8 cellular contexts compared by ENCODE assay signal in genomic region chr2:199458806-199459285, GRCh38. TPM values are rescaled to one million over a fixed set of nuclear protein-coding genes. Genes with fewer than 3 reads are reported as not detected.
DNase-seq lines count a peak whose midpoint lies in the region; ATAC-seq and TF ChIP-seq lines count a peak whose summit lies in the region.

No MANE protein-coding gene starts in this region.

- peaks cover 0 to 22% (median 13%) of the 10 kb centered on the region in 8 donors for H3K9me3 Mint-ChIP-seq in CD4-positive, alpha-beta memory T cell
- no peaks in the 10 kb centered on the region for H3K9me3 Mint-ChIP-seq in central memory CD8-positive, alpha-beta T cell

- POLR2A ChIA-PET in CD4-positive, alpha-beta memory T cell (lab: Charles Lee; ENCODE audit: partially characterized antibody), result no interaction called here

- DNase-seq in CD4-positive, alpha-beta memory T cell, result peak in 2 of 5 donors; percentile 34 to 43
- no peak for DNase-seq in NB4 (ENCODE audit: low read depth)
- DNase-seq in central memory CD8-positive, alpha-beta T cell (ENCODE audit: low spot score in 2 of 2), result no peak
- no peak for DNase-seq in lung (ENCODE audit: low spot score)
- no peak for DNase-seq in transverse colon
- no peak for DNase-seq in stimulated activated CD4-positive, alpha-beta T cell treated with anti-CD3 and anti-CD28 coated beads, Interleukin-4, amount 100 ng/mL, for 24 hours
- DNase-seq in GM03348 (ENCODE audit: low spot score), result no peak

- no peak for TF ChIP-seq EP300 in transverse colon (IDR thresholded peaks at IDR 0.05; ENCODE audit: low read depth)

- no peak overlapping the region for H3K27ac ChIP-seq in CD4-positive, alpha-beta memory T cell (ENCODE audit: low read depth, low read length)
- H3K27ac ChIP-seq in lung (ENCODE audit: low read depth in 1 of 2, low read length in 1 of 2) (peak overlapping the region in 1 of 2 donors; percentile 74), transverse colon (peak overlapping the region; percentile 83 to 90 (median 87))

- intact Hi-C loops in CD4-positive, alpha-beta memory T cell (cut with micrococcal nuclease), result loop anchor here (5.0 kb wide), 1 partner anchor 1068 kb away; the partner anchor contains the start of gene SGO2
- intact Hi-C loops in transverse colon (cut with DNase I; ENCODE audit: low total_unique reads), result no loop called here

- H3K4me3 Mint-ChIP-seq in CD4-positive, alpha-beta memory T cell, result peak overlapping the region; percentile 43 to 97 (median 78)
- H3K4me3 Mint-ChIP-seq in central memory CD8-positive, alpha-beta T cell, result peak overlapping the region; percentile 92

- CTCF ChIA-PET in CD4-positive, alpha-beta memory T cell (lab: Charles Lee; ENCODE audit: partially characterized antibody), result no interaction called here

- TF ChIP-seq POLR2A in NB4 (IDR thresholded peaks at IDR 0.05; ENCODE audit: extremely low read depth, insufficient read length) (no peak), transverse colon (IDR thresholded peaks at IDR 0.05) (no peak)

- no peaks in the 10 kb centered on the region for H3K36me3 ChIP-seq in CD4-positive, alpha-beta memory T cell (ENCODE audit: insufficient read depth, low read length)
- H3K36me3 ChIP-seq in lung (ENCODE audit: control insufficient read depth in 2 of 2, insufficient read depth in 2 of 2, low read length in 2 of 2) (no peaks in the 10 kb centered on the region), transverse colon (no peaks in the 10 kb centered on the region)

- H3K9me3 ChIP-seq in CD4-positive, alpha-beta memory T cell (ENCODE audit: control insufficient read depth in 1 of 2, low read length in 2 of 2), result peaks cover 0 to 5% of the 10 kb centered on the region in 2 donors
- H3K9me3 ChIP-seq in lung (ENCODE audit: control insufficient read depth in 2 of 2, insufficient read depth in 1 of 2, low read length in 1 of 2), result peaks cover 0 to 7% of the 10 kb centered on the region in 2 donors
- no peaks in the 10 kb centered on the region for H3K9me3 ChIP-seq in transverse colon

- TF ChIP-seq CTCF in NB4 (IDR thresholded peaks at IDR 0.05; ENCODE audit: low read depth, low read length) (no peak), lung (IDR thresholded peaks at IDR 0.05; ENCODE audit: control extremely low read depth, extremely low read depth) (no peak), transverse colon (IDR thresholded peaks at IDR 0.05) (no peak)

- peaks cover 63% of the 10 kb centered on the region for H3K27me3 ChIP-seq in CD4-positive, alpha-beta memory T cell (ENCODE audit: insufficient read depth, low read length)
- peaks cover 8% of the 10 kb centered on the region for H3K27me3 ChIP-seq in lung (ENCODE audit: control insufficient read depth, insufficient read depth)
- H3K27me3 ChIP-seq in transverse colon, result peaks cover 86% of the 10 kb centered on the region

- no peak overlapping the region for H3K27ac Mint-ChIP-seq in CD4-positive, alpha-beta memory T cell
- no peak overlapping the region for H3K27ac Mint-ChIP-seq in central memory CD8-positive, alpha-beta T cell (ENCODE audit: low read depth)

- WGBS in lung, 2 donors, result 1% methylated on average over 51 to 56 of the region's 56 CpGs
- WGBS in transverse colon (ENCODE audit: low coverage in 1 of 2), 2 donors, result 1% methylated on average over 18 of the region's 56 CpGs; no CpG with 5 or more reads in 1 of the 2 donors

- peaks cover 37% of the 10 kb centered on the region in 2 donors for H3K27me3 Mint-ChIP-seq in CD4-positive, alpha-beta memory T cell
- H3K27me3 Mint-ChIP-seq in central memory CD8-positive, alpha-beta T cell, result peaks cover 64% of the 10 kb centered on the region

- ATAC-seq in GM21447 (IDR thresholded peaks at IDR 0.05; ENCODE audit: unreplicated experiment), result peak; percentile 23
- peak; percentile 13 for ATAC-seq in central memory CD8-positive, alpha-beta T cell (replicated peaks; ENCODE audit: extremely low read depth, poor library complexity, severe bottlenecking)
- peak; percentile 28 for ATAC-seq in lung (ENCODE audit: insufficient read depth, low FRiP score)

- H3K4me1 Mint-ChIP-seq in CD4-positive, alpha-beta memory T cell, result peaks cover 18 to 39% (median 31%) of the 10 kb centered on the region in 4 donors
- peaks cover 16% of the 10 kb centered on the region for H3K4me1 Mint-ChIP-seq in central memory CD8-positive, alpha-beta T cell

- in situ Hi-C loops in transverse colon (cut with MboI; ENCODE audit: low pct_ligation_motif_present in 1 of 4, low pct_unique_long_range_greater_than_20kb in 1 of 4, low sequenced_read_pairs in 3 of 4), result no loop called here

- H3K4me3 ChIP-seq in CD4-positive, alpha-beta memory T cell (ENCODE audit: low read length in 2 of 2), result peak overlapping the region; percentile 60 to 73
- peak overlapping the region; percentile 89 for H3K4me3 ChIP-seq in NB4 (ENCODE audit: low read depth, low read length)
- peak overlapping the region; percentile 94 for H3K4me3 ChIP-seq in lung
- H3K4me3 ChIP-seq in transverse colon, result peak overlapping the region; percentile 68 to 98 (median 83)

- H3K36me3 Mint-ChIP-seq in CD4-positive, alpha-beta memory T cell, result peaks cover 0 to 9% of the 10 kb centered on the region in 2 donors
- H3K36me3 Mint-ChIP-seq in central memory CD8-positive, alpha-beta T cell (ENCODE audit: insufficient read depth), result peaks cover 8% of the 10 kb centered on the region

- H3K4me1 ChIP-seq in CD4-positive, alpha-beta memory T cell (ENCODE audit: insufficient read depth, low read length), result peaks cover 41% of the 10 kb centered on the region
- H3K4me1 ChIP-seq in lung (ENCODE audit: control insufficient read depth in 2 of 2, insufficient read depth in 2 of 2, low read length in 2 of 2) (peaks cover 7 to 29% of the 10 kb centered on the region in 2 donors), transverse colon (peaks cover 5 to 54% (median 22%) of the 10 kb centered on the region in 4 donors)

RNA-seq across cellular contexts. Expression of gene SATB2, which starts 1.1 kb away (rescaled TPM):
- under 1 TPM in 1 of 2 experiments, not detected in 1; 0.06 TPM for total RNA-seq in CD4-positive, alpha-beta memory T cell
- not detected for polyA plus RNA-seq in CD4-positive, alpha-beta memory T cell
- 1 to 10 TPM; 2.9 to 3.7 TPM for total RNA-seq in lung
- under 1 TPM; 0.47 to 0.75 TPM for polyA plus RNA-seq in lung
- total RNA-seq in transverse colon, result 100 to 1,000 TPM; 289 to 316 (median 293) TPM

Comparison
In these comparisons a context has a peak if more than half of its experiments do, and no peak if none do; other contexts are left out.
1. RNA of gene SATB2, which starts 1.1 kb away (total RNA-seq): 289 to 316 TPM in transverse colon; 2.9 to 3.7 TPM in lung and 0.06 TPM in CD4-positive, alpha-beta memory T cell; every median in the first group is over 10 times any median in the second.
2. Peak in every context shown above with its lines, with median percentiles within 50 percentile points of each other: H3K4me3 ChIP-seq and ATAC-seq.